ENCODE assay signal across 19 cellular contexts in genomic region chr20:51902933-51903332, GRCh38.
DNase-seq lines count a peak whose midpoint lies in the region; ATAC-seq and TF ChIP-seq lines count a peak whose summit lies in the region.
"Had no signal": no experiment of that assay in that cellular context is flagged by ENCODE, and none has a peak within 500 bp of the region (broad histone marks: within the 10 kb centered on the region; RNA-seq: fewer than 3 reads in every experiment).

No MANE protein-coding gene starts in this region.

- no peaks in the 10 kb centered on the region for H4K20me1 ChIP-seq in BLaER1

- no peak overlapping the region for H2AK5ac ChIP-seq in neuronal stem cell (ENCODE audit: low read depth, low read length)

- TF ChIP-seq CTCF in brain microvascular endothelial cell (IDR thresholded peaks at IDR 0.05; ENCODE audit: low read depth, low read length, missing control alignments) = no peak

- no peak overlapping the region for H4K91ac ChIP-seq in neuronal stem cell (ENCODE audit: low read depth, low read length, poor library complexity)

- H2BK15ac ChIP-seq in neuronal stem cell (ENCODE audit: low read length) = peak overlapping the region; percentile 4

- no peak overlapping the region for H2BK5ac ChIP-seq in neuronal stem cell (ENCODE audit: low read length)

- no CpG with 5 or more reads among the region's 6 CpGs for WGBS in neuronal stem cell (ENCODE audit: extremely low coverage in 2 of 2, insufficient read length in 2 of 2, insufficient replicate concordance in 1 of 2), 2 donors

- H3K9ac ChIP-seq in BLaER1 (no peak overlapping the region), neuronal stem cell (ENCODE audit: low read depth, low read length, poor library complexity) (no peak overlapping the region)

- H2BK12ac ChIP-seq in neuronal stem cell (ENCODE audit: low read length) = peak overlapping the region; percentile 63

- H3K79me1 ChIP-seq in neuronal stem cell (ENCODE audit: low read depth, low read length) = no peaks in the 10 kb centered on the region

- no peak overlapping the region for H3K4ac ChIP-seq in neuronal stem cell (ENCODE audit: low read length)

- ATAC-seq in GM21367 (IDR thresholded peaks at IDR 0.05; ENCODE audit: unreplicated experiment) = no peak

- H4K8ac ChIP-seq in neuronal stem cell (ENCODE audit: low read depth, low read length) = no peak overlapping the region

- H3K14ac ChIP-seq in neuronal stem cell (ENCODE audit: low read length) = no peak overlapping the region

- H3K9me3 ChIP-seq in BLaER1 (peaks cover 23% of the 10 kb centered on the region), neuronal stem cell (replicated peaks in 1 of 2; ENCODE audit: control insufficient read depth in 2 of 2, insufficient read depth in 1 of 2, low read depth in 1 of 2, low read length in 2 of 2) (peaks cover 0 to 2% of the 10 kb centered on the region in 2 donors)
- H3K9me3 ChIP-seq: HAP-1 had no signal

- H3K23ac ChIP-seq in neuronal stem cell (ENCODE audit: low read depth, low read length, poor library complexity) = no peak overlapping the region

- H3K4me3 ChIP-seq in BLaER1 (no peak overlapping the region), neuronal stem cell (ENCODE audit: low read length in 2 of 2) (no peak overlapping the region), brain microvascular endothelial cell (ENCODE audit: low read depth, low read length) (no peak overlapping the region)
- no peak overlapping the region for H3K4me3 ChIP-seq in Jurkat, Clone E6-1 (ENCODE audit: low read length)
- H3K4me3 ChIP-seq: HAP-1 had no signal

- H3K36me3 ChIP-seq in BLaER1 = no peaks in the 10 kb centered on the region
- no peaks in the 10 kb centered on the region for H3K36me3 ChIP-seq in neuronal stem cell (replicated peaks in 1 of 2; ENCODE audit: control insufficient read depth in 2 of 2, insufficient read depth in 2 of 2, low read length in 2 of 2)
- no peaks in the 10 kb centered on the region for H3K36me3 ChIP-seq in brain microvascular endothelial cell (replicated peaks)
- H3K36me3 ChIP-seq: HAP-1 had no signal

- H2BK120ac ChIP-seq in neuronal stem cell (ENCODE audit: low read depth, low read length) = no peak overlapping the region

- peaks cover 14% of the 10 kb centered on the region for H3K4me1 ChIP-seq in BLaER1
- peaks cover 0 to 5% of the 10 kb centered on the region in 2 donors for H3K4me1 ChIP-seq in neuronal stem cell (ENCODE audit: control insufficient read depth in 2 of 2, insufficient read depth in 1 of 2, low read depth in 1 of 2, low read length in 2 of 2)

- peak overlapping the region; percentile 52 for H3K18ac ChIP-seq in neuronal stem cell (ENCODE audit: low read length)

- H2AFZ ChIP-seq in neuronal stem cell (ENCODE audit: low read length) = no peak overlapping the region

- H3K4me2 ChIP-seq in BLaER1 (peak overlapping the region; percentile 33), neuronal stem cell (ENCODE audit: insufficient read depth, low read length, poor library complexity, severe bottlenecking) (no peak overlapping the region)

- in situ Hi-C loops in brain microvascular endothelial cell (cut with HindIII; ENCODE audit: low pct_ligation_motif_present, low sequenced_read_pairs) = no loop called here

- DNase-seq in Jurkat, Clone E6-1 (ENCODE audit: low read depth, low spot score) = peak; percentile 57
- DNase-seq in SW480 (ENCODE audit: low spot score) (peak; percentile 60), neuronal stem cell (ENCODE audit: low spot score) (no peak), brain microvascular endothelial cell (no peak), NOMO-1 treated with dmso at 0.1 percent for 144 hours (lab: John Stamatoyannopoulos, UW; ENCODE audit: unreplicated experiment) (no peak)
- DNase-seq: DMS153, GOT3, Kasumi-1, MM.1S, NCI-H2029, NCI-H446 treated with DMSO at 0.1 percent for 48 hours, NCI-H526, NCI-H82, SHP77 had no signal

- H3K27me3 ChIP-seq in BLaER1 (no peaks in the 10 kb centered on the region), neuronal stem cell (ENCODE audit: control insufficient read depth in 3 of 3, insufficient read depth in 3 of 3, low read depth in 1 of 3, low read length in 3 of 3) (no peaks in the 10 kb centered on the region), brain microvascular endothelial cell (replicated peaks) (no peaks in the 10 kb centered on the region)

- H3K27ac ChIP-seq in BLaER1 = no peak overlapping the region
- H3K27ac ChIP-seq in neuronal stem cell (replicated peaks; ENCODE audit: low read length) = no peak overlapping the region
- H3K27ac ChIP-seq in brain microvascular endothelial cell = no peak overlapping the region
- H3K27ac ChIP-seq: 22Rv1, RWPE1 had no signal

Comparison
In these comparisons a context has a peak if more than half of its experiments do, and no peak if none do; other contexts are left out.
1. DNase-seq: peak in Jurkat, Clone E6-1 (single experiment) and SW480 (single experiment); none in neuronal stem cell (single experiment), brain microvascular endothelial cell (single experiment) and NOMO-1 treated with dmso at 0.1 percent for 144 hours (single experiment).